12 cellular contexts compared by ENCODE assay signal in genomic region chr1:83849191-83850061, GRCh38.
DNase-seq lines count a peak whose midpoint lies in the region; ATAC-seq and TF ChIP-seq lines count a peak whose summit lies in the region.
"Had no signal": no experiment of that assay in that cellular context is flagged by ENCODE, and none has a peak within 500 bp of the region (broad histone marks: within the 10 kb centered on the region; RNA-seq: fewer than 3 reads in every experiment).

No MANE protein-coding gene starts in this region.

- H3K9me3 Mint-ChIP-seq in activated naive CD8-positive, alpha-beta T cell treated with anti-CD3 and anti-CD28 coated beads for 36 hours, result no peaks in the 10 kb centered on the region

- H3K4me1 Mint-ChIP-seq in activated naive CD8-positive, alpha-beta T cell treated with anti-CD3 and anti-CD28 coated beads for 36 hours, result peaks cover 7% of the 10 kb centered on the region
- H3K4me1 Mint-ChIP-seq: T-helper 17 cell had no signal

- H3K4me1 ChIP-seq in BE2C (no peaks in the 10 kb centered on the region), PC-3 (ENCODE audit: insufficient read depth, low read length) (no peaks in the 10 kb centered on the region), testis (no peaks in the 10 kb centered on the region), lower lobe of right lung (no peaks in the 10 kb centered on the region)

- POLR2A ChIA-PET in PC-3 (lab: Charles Lee; ENCODE audit: unreplicated experiment), result no interaction called here

- H3K9me3 ChIP-seq in BE2C, result no peaks in the 10 kb centered on the region
- H3K9me3 ChIP-seq in PC-3 (ENCODE audit: low read length), result no peaks in the 10 kb centered on the region
- no peaks in the 10 kb centered on the region for H3K9me3 ChIP-seq in testis
- H3K9me3 ChIP-seq in lower lobe of right lung, result no peaks in the 10 kb centered on the region

- 0 out of 2 replicates have a peak, but pooled peaks have one; percentile 8 for TF ChIP-seq CTCF in BE2C (IDR thresholded peaks at IDR 0.05; ENCODE audit: low read depth, low read length)
- no peak for TF ChIP-seq CTCF in PC-3 (conservative IDR thresholded peaks at IDR 0.05; ENCODE audit: low read depth, low read length)
- TF ChIP-seq CTCF in testis (IDR thresholded peaks at IDR 0.05), result no peak
- no peak for TF ChIP-seq CTCF in lower lobe of right lung (IDR thresholded peaks at IDR 0.05)

- BruUV-seq in PC-3 (replicated peaks; lab: Mats Ljungman, UMichigan), result no TSS peak

- H3K79me2 ChIP-seq in PC-3 (ENCODE audit: low read length), result no peaks in the 10 kb centered on the region

- no peak overlapping the region for H2AFZ ChIP-seq in PC-3 (ENCODE audit: low read length)

- no peak overlapping the region for H3K4me3 Mint-ChIP-seq in activated naive CD8-positive, alpha-beta T cell treated with anti-CD3 and anti-CD28 coated beads for 36 hours
- H3K4me3 Mint-ChIP-seq: T-helper 17 cell had no signal

- H3K36me3 Mint-ChIP-seq in activated naive CD8-positive, alpha-beta T cell treated with anti-CD3 and anti-CD28 coated beads for 36 hours, result peaks cover 7% of the 10 kb centered on the region

- no peak overlapping the region for H3K9ac ChIP-seq in PC-3 (ENCODE audit: low read length)
- H3K9ac ChIP-seq: BLaER1 treated with 17β-estradiol and CSF1 and Interleukin-3, amounts not matched to agents 10 nM and 100 nM had no signal

- intact Hi-C loops in PC-3 (cut with micrococcal nuclease), result no loop called here
- intact Hi-C loops in testis (cut with DNase I; ENCODE audit: low total_unique reads), result no loop called here
- intact Hi-C loops in lower lobe of right lung (cut with DNase I), result no loop called here

- H3K27ac ChIP-seq in PC-3 (ENCODE audit: low read length) (no peak overlapping the region), testis (no peak overlapping the region), lower lobe of right lung (no peak overlapping the region)
- H3K27ac ChIP-seq: BLaER1 treated with 17β-estradiol and CSF1 and Interleukin-3, amounts not matched to agents 10 nM and 100 nM had no signal

- no peaks in the 10 kb centered on the region for H3K9me2 ChIP-seq in PC-3 (replicated peaks; ENCODE audit: low read length)

- CTCF ChIA-PET in PC-3 (lab: Charles Lee), result no interaction called here

- H3K36me3 ChIP-seq in BE2C (no peaks in the 10 kb centered on the region), PC-3 (ENCODE audit: low read depth, low read length) (no peaks in the 10 kb centered on the region), testis (ENCODE audit: low read depth, missing control alignments) (no peaks in the 10 kb centered on the region), lower lobe of right lung (no peaks in the 10 kb centered on the region)
- H3K36me3 ChIP-seq: BLaER1 treated with 17β-estradiol and CSF1 and Interleukin-3, amounts not matched to agents 10 nM and 100 nM had no signal

- no peak overlapping the region for H3K4me3 ChIP-seq in BE2C (ENCODE audit: low read depth, low read length)
- H3K4me3 ChIP-seq in PC-3 (ENCODE audit: low read length), result no peak overlapping the region
- no peak overlapping the region for H3K4me3 ChIP-seq in testis
- no peak overlapping the region for H3K4me3 ChIP-seq in lower lobe of right lung
- H3K4me3 ChIP-seq: BLaER1 treated with 17β-estradiol and CSF1 and Interleukin-3, amounts not matched to agents 10 nM and 100 nM had no signal

- no peak overlapping the region for H3K27ac Mint-ChIP-seq in activated naive CD8-positive, alpha-beta T cell treated with anti-CD3 and anti-CD28 coated beads for 36 hours
- H3K27ac Mint-ChIP-seq: T-helper 17 cell had no signal

- H3K27me3 ChIP-seq in BE2C, result no peaks in the 10 kb centered on the region
- no peaks in the 10 kb centered on the region for H3K27me3 ChIP-seq in PC-3 (ENCODE audit: low read length)
- H3K27me3 ChIP-seq in testis, result no peaks in the 10 kb centered on the region
- no peaks in the 10 kb centered on the region for H3K27me3 ChIP-seq in lower lobe of right lung (ENCODE audit: low read depth)
- H3K27me3 ChIP-seq: BLaER1 treated with 17β-estradiol and CSF1 and Interleukin-3, amounts not matched to agents 10 nM and 100 nM had no signal

- H3K4me2 ChIP-seq in PC-3 (ENCODE audit: low read length), result no peak overlapping the region
- H3K4me2 ChIP-seq: BLaER1 treated with 17β-estradiol and CSF1 and Interleukin-3, amounts not matched to agents 10 nM and 100 nM had no signal

- DNase-seq in BE2C (no peak), PC-3 (peak; percentile 41), NCI-H1092 (lab: John Stamatoyannopoulos, UW) (no peak), testis (no peak), lower lobe of right lung (no peak)
- no peak for DNase-seq in activated naive CD8-positive, alpha-beta T cell treated with anti-CD3 and anti-CD28 coated beads for 36 hours
- DNase-seq: H7, NCI-H2227 treated with DMSO at 0.1 percent for 48 hours, T-helper 17 cell had no signal

- H3K27me3 Mint-ChIP-seq in activated naive CD8-positive, alpha-beta T cell treated with anti-CD3 and anti-CD28 coated beads for 36 hours, result no peaks in the 10 kb centered on the region

- H3F3A ChIP-seq in PC-3 (ENCODE audit: low read length, unreplicated experiment), result no peaks in the 10 kb centered on the region

- WGBS in testis, 2 donors, result 83 to 91% methylated on average over 3 of the region's 3 CpGs

- TF ChIP-seq POLR2A in testis (IDR thresholded peaks at IDR 0.05), result no peak

- H4K20me1 ChIP-seq in PC-3 (ENCODE audit: low read length), result no peaks in the 10 kb centered on the region
- H4K20me1 ChIP-seq: BLaER1 treated with 17β-estradiol and CSF1 and Interleukin-3, amounts not matched to agents 10 nM and 100 nM had no signal

- peak; percentile 63 for ATAC-seq in GM18511 (IDR thresholded peaks at IDR 0.05; ENCODE audit: unreplicated experiment)
- peak; percentile 81 for ATAC-seq in HG03025 (IDR thresholded peaks at IDR 0.05; ENCODE audit: low FRiP score, unreplicated experiment)
- ATAC-seq in PC-3, result peak; percentile 71
- no peak for ATAC-seq in lower lobe of right lung
- ATAC-seq: T-helper 17 cell had no signal

Comparison
In these comparisons a context has a peak if more than half of its experiments do, and no peak if none do; other contexts are left out.
1. ATAC-seq: peak in GM18511 (single experiment), HG03025 (single experiment) and PC-3 (single experiment); none in lower lobe of right lung (0 of 2).